Comparison of ENCODE assay signal across 8 cellular contexts in genomic region chr22:21982338-21982965, GRCh38. TPM values are rescaled to one million over a fixed set of nuclear protein-coding genes. Genes with fewer than 3 reads are reported as not detected.
DNase-seq lines count a peak whose midpoint lies in the region; FAIRE-seq and TF ChIP-seq lines count a peak whose summit lies in the region.

TSS of gene TOP3B (minus strand) at chr22:21982787. CDS start at chr22:21975709, 7,078 bp downstream.

- H4K8ac ChIP-seq in neuronal stem cell (ENCODE audit: low read depth, low read length), result no peak within 1 kb of the TSS

- H3K18ac ChIP-seq in neuronal stem cell (ENCODE audit: low read length), result peak within 1 kb of the TSS; percentile 94

- H4K20me1 ChIP-seq in Loucy (ENCODE audit: insufficient read depth, low read length, poor library complexity, severe bottlenecking), result peaks cover 16% of the 10 kb centered on the region

- H2BK120ac ChIP-seq in neuronal stem cell (ENCODE audit: low read depth, low read length), result no peak within 1 kb of the TSS

- H3K4me3 ChIP-seq in Loucy (ENCODE audit: low read length, poor library complexity, severe bottlenecking), result peak within 1 kb of the TSS; percentile 99
- peak within 1 kb of the TSS; percentile 91 to 94 for H3K4me3 ChIP-seq in neuronal stem cell (ENCODE audit: low read length in 2 of 2)

- peak within 1 kb of the TSS; percentile 75 for H2BK5ac ChIP-seq in neuronal stem cell (ENCODE audit: low read length)

- peak within 1 kb of the TSS; percentile 86 for H3K4me2 ChIP-seq in Loucy (ENCODE audit: low read depth, low read length, poor library complexity, severe bottlenecking)
- peak within 1 kb of the TSS; percentile 82 for H3K4me2 ChIP-seq in neuronal stem cell (ENCODE audit: insufficient read depth, low read length, poor library complexity, severe bottlenecking)

- in situ Hi-C loops in SK-MEL-5 (cut with HindIII; ENCODE audit: low pct_unique_long_range_greater_than_20kb, low sequenced_read_pairs), result no loop called here

- peak within 1 kb of the TSS; percentile 92 for H2AK5ac ChIP-seq in neuronal stem cell (ENCODE audit: low read depth, low read length)

- H2AFZ ChIP-seq in Loucy (ENCODE audit: low read length) (peak within 1 kb of the TSS; percentile 100), neuronal stem cell (ENCODE audit: low read length) (peak within 1 kb of the TSS; percentile 96)

- H3K4ac ChIP-seq in neuronal stem cell (ENCODE audit: low read length), result peak within 1 kb of the TSS; percentile 53

- TF ChIP-seq CTCF in Loucy (conservative IDR thresholded peaks at IDR 0.05; ENCODE audit: low read length), result no peak

- no peaks in the 10 kb centered on the region for H3F3A ChIP-seq in Loucy (ENCODE audit: low read depth)

- H3K9me3 ChIP-seq in Loucy (ENCODE audit: insufficient read depth, low read depth, low read length) (no peaks in the 10 kb centered on the region), neuronal stem cell (replicated peaks in 1 of 2; ENCODE audit: control insufficient read depth in 2 of 2, insufficient read depth in 1 of 2, low read depth in 1 of 2, low read length in 2 of 2) (no peaks in the 10 kb centered on the region)

- peaks cover 26% of the 10 kb centered on the region for H3K79me2 ChIP-seq in Loucy (ENCODE audit: insufficient read depth, low read length)

- FAIRE-seq in frontal cortex (lab: Jason Lieb, UNC), result no peak

- no peaks in the 10 kb centered on the region for H3K9me2 ChIP-seq in Loucy (replicated peaks; ENCODE audit: low read depth, low read length)

- no peak within 1 kb of the TSS for H4K91ac ChIP-seq in neuronal stem cell (ENCODE audit: low read depth, low read length, poor library complexity)

- peaks cover 5% of the 10 kb centered on the region for H3K27me3 ChIP-seq in Loucy (ENCODE audit: insufficient read depth, low read length, poor library complexity, severe bottlenecking)
- H3K27me3 ChIP-seq in neuronal stem cell (ENCODE audit: control insufficient read depth in 3 of 3, insufficient read depth in 3 of 3, low read depth in 1 of 3, low read length in 3 of 3), result no peaks in the 10 kb centered on the region

- H3K4me1 ChIP-seq in Loucy (ENCODE audit: insufficient read depth, low read length, poor library complexity, severe bottlenecking), result peaks cover 22% of the 10 kb centered on the region
- H3K4me1 ChIP-seq in neuronal stem cell (ENCODE audit: control insufficient read depth in 2 of 2, insufficient read depth in 1 of 2, low read depth in 1 of 2, low read length in 2 of 2), result peaks cover 4 to 6% of the 10 kb centered on the region in 2 donors

- H3K14ac ChIP-seq in neuronal stem cell (ENCODE audit: low read length), result peak within 1 kb of the TSS; percentile 74

- H2BK15ac ChIP-seq in neuronal stem cell (ENCODE audit: low read length), result peak within 1 kb of the TSS; percentile 56

- H3K27ac ChIP-seq in neuronal stem cell (replicated peaks; ENCODE audit: low read length), result no peak within 1 kb of the TSS

- peak within 1 kb of the TSS; percentile 100 for H3K23ac ChIP-seq in neuronal stem cell (ENCODE audit: low read depth, low read length, poor library complexity)

- peak within 1 kb of the TSS; percentile 30 for H2BK12ac ChIP-seq in neuronal stem cell (ENCODE audit: low read length)

- H3K36me3 ChIP-seq in Loucy (ENCODE audit: insufficient read depth, low read length) (no peaks in the 10 kb centered on the region), neuronal stem cell (replicated peaks in 1 of 2; ENCODE audit: control insufficient read depth in 2 of 2, insufficient read depth in 2 of 2, low read length in 2 of 2) (peaks cover 8 to 33% of the 10 kb centered on the region in 2 donors)

- DNase-seq in AG08395 (ENCODE audit: low spot score) (peak; percentile 90), GM19240 (ENCODE audit: insufficient read length, low spot score) (peak; percentile 70), SK-MEL-5 (ENCODE audit: low read depth, low spot score) (peak; percentile 82), frontal cortex (ENCODE audit: low spot score in 2 of 2) (peak; percentile 72 to 77), neuronal stem cell (ENCODE audit: low spot score) (peak; percentile 65), stromal cell of bone marrow (ENCODE audit: low read depth) (peak; percentile 49)
- peak; percentile 64 to 71 (median 69) for DNase-seq in activated naive CD4-positive, alpha-beta T cell (lab: John Stamatoyannopoulos, UW)

- WGBS in neuronal stem cell (ENCODE audit: extremely low coverage in 2 of 2, insufficient read length in 2 of 2, insufficient replicate concordance in 1 of 2), 2 donors, result no CpG with 5 or more reads among the region's 54 CpGs

- peaks cover 12% of the 10 kb centered on the region for H3K79me1 ChIP-seq in neuronal stem cell (ENCODE audit: low read depth, low read length)

- H3K9ac ChIP-seq in Loucy (ENCODE audit: low read depth, low read length, poor library complexity, severe bottlenecking) (peak within 1 kb of the TSS; percentile 99), neuronal stem cell (ENCODE audit: low read depth, low read length, poor library complexity) (peak within 1 kb of the TSS; percentile 94)

RNA-seq across cellular contexts. Expression of gene TOP3B, which starts in this region (rescaled TPM):
- 24.9 and 26.2 TPM in 2 replicates for total RNA-seq in SK-MEL-5 (2014; rRNA removed; shearing (Covaris generic))
- 19.8 and 20.9 TPM in 2 replicates for polyA plus RNA-seq in SK-MEL-5 (2015; cell fraction: cytosol; rRNA removed)
- 191 and 208 TPM in 2 replicates for polyA plus RNA-seq in SK-MEL-5 (2015; cell fraction: nucleus; rRNA removed)
- total RNA-seq in frontal cortex, result 15.1 TPM
- 25.4 TPM for polyA plus RNA-seq in neuronal stem cell (2013, experiment 1 of 2)
- 27.0 TPM for polyA plus RNA-seq in neuronal stem cell (2013, experiment 2 of 2)
